1 cellular context compared by ENCODE assay signal in genomic region chr12:56286044-56286830, GRCh38.
A peak's percentile ranks its signal among the peaks of the same experiment; 100 is the strongest.
TF ChIP-seq lines count a peak whose summit lies in the region.

No MANE protein-coding gene starts in this region.

TF ChIP-seq in HepG2, 621 proteins besides CTCF, POLR2A, EP300 and RAD21:
- TF ChIP-seq NFYB (CRISPR knock-in tag; IDR thresholded peaks at IDR 0.05) (no peak), ZNF484 (CRISPR knock-in tag; IDR thresholded peaks at IDR 0.05; ENCODE audit: borderline replicate concordance, low read depth) (no peak), CEBPB (IDR thresholded peaks at IDR 0.05; ENCODE audit: borderline replicate concordance, low read depth, low read length) (peak; percentile 58; the same call in 1 of the 2 replicates), CEBPG (CRISPR knock-in tag; IDR thresholded peaks at IDR 0.05) (peak; percentile 42)
